In the genomic region with DNA sequence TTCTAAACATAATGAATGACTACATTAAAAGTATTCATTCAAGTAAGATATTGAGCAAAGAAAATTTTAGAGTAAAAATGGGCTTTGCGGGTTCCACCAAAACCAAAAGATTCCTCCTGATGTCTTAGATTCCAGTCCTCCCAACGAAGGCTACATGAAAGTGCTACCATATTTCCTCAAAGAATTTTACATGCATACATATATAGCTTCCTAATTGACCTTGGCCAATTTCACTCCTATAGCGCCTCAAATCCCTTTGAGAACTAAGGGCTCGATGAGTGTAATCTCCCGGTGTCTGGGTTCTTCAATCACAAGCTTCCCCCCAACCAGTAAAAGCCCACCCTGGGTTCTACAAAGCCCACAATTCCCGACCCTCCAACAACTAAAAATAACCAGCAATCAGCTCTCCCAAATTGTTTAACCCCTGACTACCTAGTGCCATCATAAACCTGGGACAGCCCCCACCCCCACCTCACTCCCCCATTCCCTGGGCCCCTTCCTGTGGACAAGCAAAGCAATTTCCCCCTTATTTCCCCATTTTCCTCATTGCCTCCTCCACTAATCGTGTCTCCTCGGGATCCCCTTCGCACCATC, we compare ENCODE assay signal across 7 cellular contexts. TPM values are rescaled to one million over a fixed set of nuclear protein-coding genes. Genes with fewer than 3 reads are reported as not detected.
DNase-seq lines count a peak whose midpoint lies in the region; ATAC-seq and TF ChIP-seq lines count a peak whose summit lies in the region.

No MANE protein-coding gene starts in this region.

- ATAC-seq in stimulated activated naive CD8-positive, alpha-beta T cell treated with anti-CD3 and anti-CD28 coated beads, Interleukin-15, amount 100 ng/mL, for 72 hours: no peak
- ATAC-seq in GM19463 (IDR thresholded peaks at IDR 0.05; ENCODE audit: unreplicated experiment): no peak

- H3K9me3 Mint-ChIP-seq in activated CD4-positive, alpha-beta memory T cell treated with anti-CD3 and anti-CD28 coated beads, Interleukin-2, amount 10 ng/mL, durations not matched to agents 7 days and 5 days: peaks cover 2% of the 10 kb centered on the region
- peaks cover 5% of the 10 kb centered on the region in 2 donors for H3K9me3 Mint-ChIP-seq in stimulated activated naive CD8-positive, alpha-beta T cell treated with anti-CD3 and anti-CD28 coated beads, Interleukin-15, amount 100 ng/mL, for 72 hours

- 0 out of 2 replicates have a peak, but pooled peaks cover under 1% of the 10 kb centered on the region for H3K9me3 ChIP-seq in HUES6 (ENCODE audit: control insufficient read depth, insufficient read depth, low read depth, low read length)
- no peaks in the 10 kb centered on the region for H3K9me3 ChIP-seq in iPS-18a (ENCODE audit: control insufficient read depth, low read depth, low read length)

- peak overlapping the region; percentile 88 for H3K9ac ChIP-seq in HUES6 (ENCODE audit: low read length)
- H3K9ac ChIP-seq in iPS-18a (ENCODE audit: low read length): peak overlapping the region; percentile 79

- H3K27me3 ChIP-seq in HUES6 (ENCODE audit: control insufficient read depth, insufficient read depth, low read length): no peaks in the 10 kb centered on the region
- H3K27me3 ChIP-seq in iPS-18a (ENCODE audit: control insufficient read depth, insufficient read depth, low read length): no peaks in the 10 kb centered on the region

- peak overlapping the region; percentile 90 for H3K4me3 Mint-ChIP-seq in activated CD4-positive, alpha-beta memory T cell treated with anti-CD3 and anti-CD28 coated beads, Interleukin-2, amount 10 ng/mL, durations not matched to agents 7 days and 5 days
- peak overlapping the region; percentile 92 to 97 for H3K4me3 Mint-ChIP-seq in stimulated activated naive CD8-positive, alpha-beta T cell treated with anti-CD3 and anti-CD28 coated beads, Interleukin-15, amount 100 ng/mL, for 72 hours

- H3K4me1 ChIP-seq in HUES6 (ENCODE audit: control insufficient read depth, insufficient read depth, low read length) (peaks cover 40% of the 10 kb centered on the region), iPS-18a (ENCODE audit: control insufficient read depth, low read depth, low read length) (peaks cover 22% of the 10 kb centered on the region)

- H3K27ac ChIP-seq in HUES6 (ENCODE audit: low read depth, low read length) (peak overlapping the region; percentile 42; the same call in 1 of the 2 replicates), iPS-18a (ENCODE audit: low read length) (no peak overlapping the region)

- H3K36me3 Mint-ChIP-seq in activated CD4-positive, alpha-beta memory T cell treated with anti-CD3 and anti-CD28 coated beads, Interleukin-2, amount 10 ng/mL, durations not matched to agents 7 days and 5 days (ENCODE audit: low read depth): peaks cover 16% of the 10 kb centered on the region

- CTCF ChIA-PET in activated CD4-positive, alpha-beta memory T cell treated with anti-CD3 and anti-CD28 coated beads, Interleukin-2, amount 10 ng/mL, durations not matched to agents 7 days and 5 days (lab: Charles Lee): interaction anchor here (0.7 to 4.3 kb wide), 10 partner anchors 9 to 261 kb away, joined by 3 to 37 read pairs (median 4); no protein-coding TSS in a partner anchor
- CTCF ChIA-PET in GM10248 (lab: Yijun Ruan, JAX): interaction anchor here (0.8 to 2.2 kb wide), 9 partner anchors 9 to 261 kb away, joined by 3 to 9 read pairs (median 4); no protein-coding TSS in a partner anchor

- no peak for TF ChIP-seq CTCF in GM10248 (IDR thresholded peaks at IDR 0.05; ENCODE audit: control extremely low read depth, extremely low read depth, low read depth, missing control alignments)

- peaks cover 75% of the 10 kb centered on the region for H3K4me1 Mint-ChIP-seq in activated CD4-positive, alpha-beta memory T cell treated with anti-CD3 and anti-CD28 coated beads, Interleukin-2, amount 10 ng/mL, durations not matched to agents 7 days and 5 days
- peaks cover 68% of the 10 kb centered on the region for H3K4me1 Mint-ChIP-seq in stimulated activated naive CD8-positive, alpha-beta T cell treated with anti-CD3 and anti-CD28 coated beads, Interleukin-15, amount 100 ng/mL, for 72 hours

- POLR2A ChIA-PET in activated CD4-positive, alpha-beta memory T cell treated with anti-CD3 and anti-CD28 coated beads, Interleukin-2, amount 10 ng/mL, durations not matched to agents 7 days and 5 days (lab: Charles Lee): interaction anchor here (0.7 to 6.3 kb wide), 18 partner anchors 9 to 323 kb away, joined by 3 to 58 read pairs (median 6); a partner anchor contains a TSS
- POLR2A ChIA-PET in GM10248 (lab: Yijun Ruan, JAX): interaction anchor here (0.7 to 1.1 kb wide), 4 partner anchors 20 to 261 kb away, joined by 3 to 5 read pairs (median 4); no protein-coding TSS in a partner anchor

- H3K36me3 ChIP-seq in HUES6 (ENCODE audit: control insufficient read depth, insufficient read depth, low read length) (0 out of 2 replicates have a peak, but pooled peaks cover under 1% of the 10 kb centered on the region), iPS-18a (ENCODE audit: control insufficient read depth, low read depth, low read length) (no peaks in the 10 kb centered on the region)

- H3K27me3 Mint-ChIP-seq in activated CD4-positive, alpha-beta memory T cell treated with anti-CD3 and anti-CD28 coated beads, Interleukin-2, amount 10 ng/mL, durations not matched to agents 7 days and 5 days: no peaks in the 10 kb centered on the region
- H3K27me3 Mint-ChIP-seq in stimulated activated naive CD8-positive, alpha-beta T cell treated with anti-CD3 and anti-CD28 coated beads, Interleukin-15, amount 100 ng/mL, for 72 hours: no peaks in the 10 kb centered on the region

- DNase-seq in activated CD4-positive, alpha-beta memory T cell treated with anti-CD3 and anti-CD28 coated beads, Interleukin-2, amount 10 ng/mL, durations not matched to agents 7 days and 5 days: no peak
- DNase-seq in stimulated activated naive CD8-positive, alpha-beta T cell treated with anti-CD3 and anti-CD28 coated beads, Interleukin-15, amount 100 ng/mL, for 72 hours: no peak
- DNase-seq in GM10248 (ENCODE audit: extremely low spot score): no peak
- DNase-seq in stimulated activated CD4-positive, alpha-beta T cell treated with anti-CD3 and anti-CD28 coated beads, Interleukin-4, amount 100 ng/mL, for 24 hours: no peak

- H3K27ac Mint-ChIP-seq in activated CD4-positive, alpha-beta memory T cell treated with anti-CD3 and anti-CD28 coated beads, Interleukin-2, amount 10 ng/mL, durations not matched to agents 7 days and 5 days: peak overlapping the region; percentile 77
- H3K27ac Mint-ChIP-seq in stimulated activated naive CD8-positive, alpha-beta T cell treated with anti-CD3 and anti-CD28 coated beads, Interleukin-15, amount 100 ng/mL, for 72 hours: peak overlapping the region; percentile 91 to 96

- H3K4me3 ChIP-seq in HUES6 (ENCODE audit: low read depth, low read length): peak overlapping the region; percentile 83
- H3K4me3 ChIP-seq in iPS-18a (ENCODE audit: low read length): peak overlapping the region; percentile 63

RNA-seq across cellular contexts. Expression of a gene that starts 1.2 kb away (rescaled TPM):
- 10 to 100 TPM; 36.4 to 43.0 TPM for total RNA-seq in activated CD4-positive, alpha-beta memory T cell treated with anti-CD3 and anti-CD28 coated beads, Interleukin-2, amount 10 ng/mL, durations not matched to agents 7 days and 5 days

RNA-seq across cellular contexts. Expression of a gene that starts 47.0 kb away (rescaled TPM):
- 10 to 100 TPM; 60.1 to 62.8 TPM for total RNA-seq in activated CD4-positive, alpha-beta memory T cell treated with anti-CD3 and anti-CD28 coated beads, Interleukin-2, amount 10 ng/mL, durations not matched to agents 7 days and 5 days
